Comparison of ENCODE assay signal across 1 cellular context in the genomic region with DNA sequence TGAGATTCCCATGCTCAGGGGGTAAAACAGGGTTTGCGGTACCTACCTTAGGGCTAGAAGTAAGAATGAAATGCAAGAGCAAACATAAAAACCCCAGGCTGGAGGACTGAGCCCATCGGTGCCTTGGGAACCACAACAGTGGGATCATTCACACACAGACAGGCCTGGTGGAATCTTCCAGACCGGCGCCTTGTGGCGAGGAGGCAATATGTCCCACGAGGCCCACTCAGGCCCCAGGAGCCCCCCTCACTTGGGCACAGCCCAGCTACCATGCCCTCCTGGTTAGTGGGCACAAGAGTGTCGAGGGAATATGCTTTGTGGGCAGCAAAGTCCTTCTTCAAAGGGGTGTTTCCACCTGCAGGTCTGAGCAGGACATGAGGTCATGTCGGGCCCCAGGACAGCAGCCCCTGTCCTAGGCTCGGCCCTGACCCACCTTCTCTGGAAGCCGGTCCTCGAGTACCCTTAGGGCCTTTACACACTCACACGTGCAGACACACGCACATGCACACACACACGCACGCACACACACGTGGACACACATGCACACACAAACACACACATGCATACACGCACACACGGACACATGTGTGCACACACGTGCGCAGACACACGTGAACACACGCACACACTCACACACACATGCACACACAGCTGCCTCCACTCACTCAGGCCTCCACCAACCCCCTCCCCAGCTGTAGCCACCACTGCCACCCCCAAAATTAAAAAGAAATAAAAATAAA.
A peak's percentile ranks its signal among the peaks of the same experiment; 100 is the strongest.
TF ChIP-seq lines count a peak whose summit lies in the region.

No MANE protein-coding gene starts in this region.

TF ChIP-seq in endothelial cell of umbilical vein, 7 proteins besides CTCF, POLR2A, EP300 and RAD21:
- TF ChIP-seq MYC (IDR thresholded peaks at IDR 0.05; ENCODE audit: low read depth, low read length): no peak
- TF ChIP-seq, protein P1, sequence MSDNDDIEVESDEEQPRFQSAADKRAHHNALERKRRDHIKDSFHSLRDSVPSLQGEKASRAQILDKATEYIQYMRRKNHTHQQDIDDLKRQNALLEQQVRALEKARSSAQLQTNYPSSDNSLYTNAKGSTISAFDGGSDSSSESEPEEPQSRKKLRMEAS (IDR thresholded peaks at IDR 0.05; ENCODE audit: insufficient read depth, insufficient read length): peak; percentile 69
